19 cellular contexts compared by ENCODE assay signal in genomic region chr1:237287876-237288517, GRCh38.
DNase-seq lines count a peak whose midpoint lies in the region; ATAC-seq and TF ChIP-seq lines count a peak whose summit lies in the region.
"Had no signal": no experiment of that assay in that cellular context is flagged by ENCODE, and none has a peak within 500 bp of the region (broad histone marks: within the 10 kb centered on the region; RNA-seq: fewer than 3 reads in every experiment).

No MANE protein-coding gene starts in this region.

- H3K27me3 Mint-ChIP-seq in WTC11 (ENCODE audit: low read depth) = no peaks in the 10 kb centered on the region
- H3K27me3 Mint-ChIP-seq in natural killer cell (ENCODE audit: low read depth in 2 of 2) = no peaks in the 10 kb centered on the region
- H3K27me3 Mint-ChIP-seq in activated CD4-positive, alpha-beta T cell treated with anti-CD3 and anti-CD28 coated beads, Interleukin-2, amount 10 ng/mL, durations not matched to agents 7 days and 5 days = no peaks in the 10 kb centered on the region

- H3K9ac ChIP-seq in HUES64 (ENCODE audit: low read depth, low read length) = no peak overlapping the region
- H3K9ac ChIP-seq: BLaER1 treated with 17β-estradiol and CSF1 and Interleukin-3, amounts not matched to agents 10 nM and 100 nM; KMS-11 had no signal

- H3K27me3 ChIP-seq in HUES64 (ENCODE audit: insufficient read depth, low read length) = no peaks in the 10 kb centered on the region
- no peaks in the 10 kb centered on the region for H3K27me3 ChIP-seq in iPS DF 6.9 (ENCODE audit: control insufficient read depth, insufficient read depth, low read length)
- H3K27me3 ChIP-seq: BLaER1 treated with 17β-estradiol and CSF1 and Interleukin-3, amounts not matched to agents 10 nM and 100 nM; gastrocnemius medialis had no signal

- H3K27ac Mint-ChIP-seq in WTC11 (peak overlapping the region; percentile 92), natural killer cell (no peak overlapping the region)
- no peak overlapping the region for H3K27ac Mint-ChIP-seq in activated CD4-positive, alpha-beta T cell treated with anti-CD3 and anti-CD28 coated beads, Interleukin-2, amount 10 ng/mL, durations not matched to agents 7 days and 5 days
- H3K27ac Mint-ChIP-seq: immature natural killer cell had no signal

- H3K4me3 ChIP-seq in HUES64 (ENCODE audit: low read length) (no peak overlapping the region), iPS DF 6.9 (ENCODE audit: low read length) (no peak overlapping the region)
- H3K4me3 ChIP-seq: A549; BLaER1 treated with 17β-estradiol and CSF1 and Interleukin-3, amounts not matched to agents 10 nM and 100 nM; gastrocnemius medialis had no signal

- H3K36me3 Mint-ChIP-seq in WTC11 (peaks cover 25% of the 10 kb centered on the region), natural killer cell (no peaks in the 10 kb centered on the region)
- H3K36me3 Mint-ChIP-seq in activated CD4-positive, alpha-beta T cell treated with anti-CD3 and anti-CD28 coated beads, Interleukin-2, amount 10 ng/mL, durations not matched to agents 7 days and 5 days (ENCODE audit: low read depth) = no peaks in the 10 kb centered on the region
- H3K36me3 Mint-ChIP-seq: immature natural killer cell had no signal

- H3K9me3 ChIP-seq in HUES64 (ENCODE audit: insufficient read depth, low read depth, low read length) = no peaks in the 10 kb centered on the region
- no peaks in the 10 kb centered on the region for H3K9me3 ChIP-seq in iPS DF 6.9 (ENCODE audit: control insufficient read depth, insufficient read depth, low read length)
- H3K9me3 ChIP-seq: A549; BLaER1 treated with 17β-estradiol and CSF1 and Interleukin-3, amounts not matched to agents 10 nM and 100 nM; gastrocnemius medialis had no signal

- H3K4me3 Mint-ChIP-seq in WTC11 (peak overlapping the region; percentile 4; the same call in 1 of the 2 replicates), natural killer cell (no peak overlapping the region)
- H3K4me3 Mint-ChIP-seq in activated CD4-positive, alpha-beta T cell treated with anti-CD3 and anti-CD28 coated beads, Interleukin-2, amount 10 ng/mL, durations not matched to agents 7 days and 5 days = no peak overlapping the region
- H3K4me3 Mint-ChIP-seq: central memory CD8-positive, alpha-beta T cell; immature natural killer cell had no signal

- H3K4me1 Mint-ChIP-seq in WTC11 = peaks cover 34% of the 10 kb centered on the region
- H3K4me1 Mint-ChIP-seq in natural killer cell = no peaks in the 10 kb centered on the region
- H3K4me1 Mint-ChIP-seq in activated CD4-positive, alpha-beta T cell treated with anti-CD3 and anti-CD28 coated beads, Interleukin-2, amount 10 ng/mL, durations not matched to agents 7 days and 5 days = no peaks in the 10 kb centered on the region
- H3K4me1 Mint-ChIP-seq: central memory CD8-positive, alpha-beta T cell; immature natural killer cell had no signal

- 66% methylated on average over 6 of the region's 6 CpGs for WGBS in HUES64
- no CpG with 5 or more reads among the region's 6 CpGs for WGBS in iPS DF 6.9 (ENCODE audit: insufficient coverage, insufficient read length)

- H3K9me3 Mint-ChIP-seq in WTC11 (peaks cover 29% of the 10 kb centered on the region), natural killer cell (peaks cover 3 to 9% of the 10 kb centered on the region in 2 donors)
- no peaks in the 10 kb centered on the region for H3K9me3 Mint-ChIP-seq in activated CD4-positive, alpha-beta T cell treated with anti-CD3 and anti-CD28 coated beads, Interleukin-2, amount 10 ng/mL, durations not matched to agents 7 days and 5 days
- H3K9me3 Mint-ChIP-seq: central memory CD8-positive, alpha-beta T cell had no signal

- H3K27ac ChIP-seq in HUES64 (ENCODE audit: low read depth, low read length) (peak overlapping the region; percentile 55; the same call in 1 of the 2 replicates), iPS DF 6.9 (ENCODE audit: low read length) (no peak overlapping the region)
- H3K27ac ChIP-seq: A549; BLaER1 treated with 17β-estradiol and CSF1 and Interleukin-3, amounts not matched to agents 10 nM and 100 nM; gastrocnemius medialis; HL-60; KMS-11 had no signal

- intact Hi-C loops in natural killer cell (cut with micrococcal nuclease) = no loop called here

- DNase-seq in NCI-H82 (lab: John Stamatoyannopoulos, UW) = peak; percentile 24
- DNase-seq in NCI-H82 treated with DMSO at 0.1 percent for 48 hours (lab: John Stamatoyannopoulos, UW; ENCODE audit: unreplicated experiment) = no peak
- no peak for DNase-seq in WTC11 (ENCODE audit: low spot score)
- DNase-seq in iPS DF 6.9 (ENCODE audit: low read depth, low spot score) = peak; percentile 16
- no peak for DNase-seq in natural killer cell
- no peak for DNase-seq in activated CD4-positive, alpha-beta T cell treated with anti-CD3 and anti-CD28 coated beads, Interleukin-2, amount 10 ng/mL, durations not matched to agents 7 days and 5 days
- DNase-seq: activated CD4-positive, alpha-beta T cell treated with anti-CD3 and anti-CD28 coated beads, Interleukin-2, amount 50 U/mL, for 4 hours; gastrocnemius medialis; immature natural killer cell; NCI-H1048; occipital lobe; stimulated activated CD4-positive, alpha-beta T cell treated with anti-CD3 and anti-CD28 coated beads, Interleukin-12 subunit alpha, Interleukin-12 subunit beta, amount 100 ng/mL, for 4 hours had no signal

- TF ChIP-seq CTCF in WTC11 (IDR thresholded peaks at IDR 0.05) = no peak
- TF ChIP-seq CTCF in natural killer cell (IDR thresholded peaks at IDR 0.05) = no peak

- ATAC-seq in WTC11 (peak; percentile 88), natural killer cell (no peak), esophagus mucosa (no peak)
- ATAC-seq: A549, gastrocnemius medialis had no signal

- H3K4me1 ChIP-seq in HUES64 (ENCODE audit: insufficient read depth, low read length) (peaks cover 12% of the 10 kb centered on the region; the same call in 1 of the 2 replicates), iPS DF 6.9 (ENCODE audit: control insufficient read depth, insufficient read depth, low read length) (peaks cover 7% of the 10 kb centered on the region)
- H3K4me1 ChIP-seq: A549; BLaER1 treated with 17β-estradiol and CSF1 and Interleukin-3, amounts not matched to agents 10 nM and 100 nM; gastrocnemius medialis had no signal

- H3K36me3 ChIP-seq in HUES64 (ENCODE audit: insufficient read depth, low read length) = no peaks in the 10 kb centered on the region
- no peaks in the 10 kb centered on the region for H3K36me3 ChIP-seq in iPS DF 6.9 (ENCODE audit: control insufficient read depth, insufficient read depth, low read length)
- H3K36me3 ChIP-seq: BLaER1 treated with 17β-estradiol and CSF1 and Interleukin-3, amounts not matched to agents 10 nM and 100 nM; gastrocnemius medialis had no signal

- CTCF ChIA-PET in WTC11 (lab: Charles Lee) = no interaction called here
- CTCF ChIA-PET in activated CD4-positive, alpha-beta T cell treated with anti-CD3 and anti-CD28 coated beads, Interleukin-2, amount 10 ng/mL, durations not matched to agents 7 days and 5 days (lab: Charles Lee) = no interaction called here

- POLR2A ChIA-PET in WTC11 (lab: Charles Lee) = no interaction called here
- POLR2A ChIA-PET in activated CD4-positive, alpha-beta T cell treated with anti-CD3 and anti-CD28 coated beads, Interleukin-2, amount 10 ng/mL, durations not matched to agents 7 days and 5 days (lab: Charles Lee) = no interaction called here

TF ChIP-seq in WTC11, 78 proteins besides CTCF, POLR2A, EP300 and RAD21 (continues in another document):
- TF ChIP-seq PRDM15 (CRISPR knock-in tag; IDR thresholded peaks at IDR 0.05) (no peak), TEAD4 (CRISPR knock-in tag; IDR thresholded peaks at IDR 0.05) (no peak), E2F5 (CRISPR knock-in tag; IDR thresholded peaks at IDR 0.05) (no peak), CREM (CRISPR knock-in tag; IDR thresholded peaks at IDR 0.05) (no peak), ZNF317 (CRISPR knock-in tag; IDR thresholded peaks at IDR 0.05; ENCODE audit: borderline replicate concordance, low read depth) (no peak), ATF1 (CRISPR knock-in tag; IDR thresholded peaks at IDR 0.05) (no peak), ZNF671 (CRISPR knock-in tag; IDR thresholded peaks at IDR 0.05) (no peak), GRHL2 (CRISPR knock-in tag; IDR thresholded peaks at IDR 0.05; ENCODE audit: insufficient replicate concordance, severe bottlenecking) (no peak)

Comparison
In these comparisons a context has a peak if more than half of its experiments do, and no peak if none do; other contexts are left out.
1. DNase-seq: peak in NCI-H82 (single experiment) and iPS DF 6.9 (single experiment); none in NCI-H82 treated with DMSO at 0.1 percent for 48 hours (single experiment), WTC11 (single experiment), natural killer cell (single experiment) and activated CD4-positive, alpha-beta T cell treated with anti-CD3 and anti-CD28 coated beads, Interleukin-2, amount 10 ng/mL, durations not matched to agents 7 days and 5 days (single experiment).